Comparison of ENCODE assay signal across 16 cellular contexts in the genomic region with DNA sequence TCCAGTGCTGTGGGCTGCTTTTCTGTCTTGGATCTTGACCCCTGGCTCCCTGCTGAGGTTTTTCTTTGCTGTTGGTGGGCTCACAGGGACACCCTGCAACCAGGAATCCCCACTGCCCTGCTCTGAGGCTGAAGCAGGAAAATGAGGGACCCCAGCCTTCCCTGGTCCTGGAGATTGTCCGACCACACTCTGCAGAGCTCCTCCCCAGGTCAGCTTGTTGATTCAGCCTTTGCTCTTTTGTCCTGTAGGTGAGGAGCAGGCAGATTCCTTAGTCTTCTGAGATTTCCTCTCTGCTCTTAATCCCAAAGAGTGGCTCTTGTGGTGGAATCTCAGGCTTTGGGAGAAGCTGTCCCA.
DNase-seq lines count a peak whose midpoint lies in the region; ATAC-seq lines count a peak whose summit lies in the region.
"Had no signal": no experiment of that assay in that cellular context is flagged by ENCODE, and none has a peak within 500 bp of the region (broad histone marks: within the 10 kb centered on the region; RNA-seq: fewer than 3 reads in every experiment).

No MANE protein-coding gene starts in this region.

- H2BK12ac ChIP-seq in trophoblast cell (ENCODE audit: low read length), result no peak overlapping the region

- no peaks in the 10 kb centered on the region for H3K79me2 ChIP-seq in trophoblast cell (ENCODE audit: control insufficient read depth, insufficient read depth, low read length, poor library complexity)

- H3K36me3 ChIP-seq in H7 (replicated peaks; ENCODE audit: control insufficient read depth, insufficient read depth, low read length), result no peaks in the 10 kb centered on the region
- H3K36me3 ChIP-seq in trophoblast cell (ENCODE audit: control insufficient read depth in 1 of 2, insufficient read depth in 2 of 2, low read length in 2 of 2), result no peaks in the 10 kb centered on the region

- ATAC-seq in T-helper 17 cell, result no peak
- ATAC-seq in HG02884 (IDR thresholded peaks at IDR 0.05; ENCODE audit: unreplicated experiment), result no peak
- ATAC-seq: HCT116, HepG2, PC-3 had no signal

- no peak overlapping the region for H3K4me2 ChIP-seq in trophoblast cell (ENCODE audit: low read length)

- no peak overlapping the region for H2AFZ ChIP-seq in trophoblast cell (ENCODE audit: insufficient read depth, low read length, poor library complexity)

- DNase-seq in H7 (peak; percentile 57), T-helper 17 cell (no peak), iPS-NIHi7 (ENCODE audit: extremely low spot score) (peak; percentile 42), cerebellum (ENCODE audit: low spot score) (no peak), trophoblast cell (no peak)
- DNase-seq in stimulated activated CD8-positive, alpha-beta memory T cell treated with anti-CD3 and anti-CD28 coated beads, Interleukin-4, amount 100 ng/mL, for 48 hours, result peak; percentile 3
- DNase-seq: KG1, NCI-H1436, NCI-H2029, NCI-H510A, NCI-H774, PC-3 had no signal

- H3K27ac ChIP-seq in trophoblast cell (ENCODE audit: low read depth, low read length), result no peak overlapping the region
- H3K27ac ChIP-seq: C4-2B had no signal

- peaks cover 8 to 11% of the 10 kb centered on the region in 2 experiments for H3K4me1 ChIP-seq in trophoblast cell (ENCODE audit: control insufficient read depth in 1 of 2, insufficient read depth in 2 of 2, low read length in 2 of 2)

- no peak overlapping the region for H3K4ac ChIP-seq in trophoblast cell (ENCODE audit: low read depth, low read length)

- WGBS in trophoblast cell (ENCODE audit: extremely low coverage, insufficient coverage, insufficient read length), result no CpG with 5 or more reads among the region's 1 CpG

- no peak overlapping the region for H3K23ac ChIP-seq in trophoblast cell (ENCODE audit: low read length)

- H4K8ac ChIP-seq in trophoblast cell (ENCODE audit: low read depth, low read length), result no peak overlapping the region

- H3K36me3 Mint-ChIP-seq in T-helper 17 cell (ENCODE audit: low read depth), result peaks cover 3% of the 10 kb centered on the region

- H2AK5ac ChIP-seq in trophoblast cell (ENCODE audit: low read length), result no peak overlapping the region

- H3K9ac ChIP-seq in trophoblast cell (ENCODE audit: low read length), result no peak overlapping the region

- no peak overlapping the region for H3K18ac ChIP-seq in trophoblast cell (ENCODE audit: low read length)

- no peak overlapping the region for H4K12ac ChIP-seq in trophoblast cell (ENCODE audit: low read depth, low read length)

- no peak overlapping the region for H2BK5ac ChIP-seq in trophoblast cell (ENCODE audit: low read depth, low read length, poor library complexity)

- peaks cover 26% of the 10 kb centered on the region for H3K4me1 Mint-ChIP-seq in T-helper 17 cell

- no peak overlapping the region for H3K4me3 Mint-ChIP-seq in T-helper 17 cell

- peak overlapping the region; percentile 81 for H3K27ac Mint-ChIP-seq in T-helper 17 cell

- no peak overlapping the region for H4K91ac ChIP-seq in trophoblast cell (ENCODE audit: low read depth, low read length)

- no peaks in the 10 kb centered on the region for H3K79me1 ChIP-seq in trophoblast cell (ENCODE audit: low read length)

- no peaks in the 10 kb centered on the region for H3K9me3 ChIP-seq in T-helper 17 cell (ENCODE audit: control insufficient read depth, low read length, poor library complexity, severe bottlenecking)
- no peaks in the 10 kb centered on the region for H3K9me3 ChIP-seq in trophoblast cell (ENCODE audit: insufficient read depth, low read depth, low read length)

- no peak overlapping the region for H2BK120ac ChIP-seq in trophoblast cell (ENCODE audit: insufficient read depth, low read length, poor library complexity)

- no peak overlapping the region for H3K14ac ChIP-seq in trophoblast cell (ENCODE audit: low read length)

- H3K4me3 ChIP-seq in H7 (ENCODE audit: insufficient read depth, low read depth, low read length), result no peak overlapping the region
- no peak overlapping the region for H3K4me3 ChIP-seq in trophoblast cell (ENCODE audit: low read depth, low read length)

- peaks cover 33% of the 10 kb centered on the region for H3K27me3 Mint-ChIP-seq in T-helper 17 cell

- no peaks in the 10 kb centered on the region for H3K27me3 ChIP-seq in H7 (ENCODE audit: control insufficient read depth, insufficient read depth, low read length)
- no peaks in the 10 kb centered on the region for H3K27me3 ChIP-seq in trophoblast cell (ENCODE audit: insufficient read depth, low read length)

Comparison
In these comparisons a context has a peak if more than half of its experiments do, and no peak if none do; other contexts are left out.
1. DNase-seq: peak in H7 (single experiment), iPS-NIHi7 (single experiment) and stimulated activated CD8-positive, alpha-beta memory T cell treated with anti-CD3 and anti-CD28 coated beads, Interleukin-4, amount 100 ng/mL, for 48 hours (single experiment); none in T-helper 17 cell (0 of 3), cerebellum (single experiment) and trophoblast cell (0 of 2).